15 cellular contexts compared by ENCODE assay signal in genomic region chr12:102966200-102966941, GRCh38. TPM values are rescaled to one million over a fixed set of nuclear protein-coding genes. Genes with fewer than 3 reads are reported as not detected.
"Had no signal": no experiment of that assay in that cellular context is flagged by ENCODE, and none has a peak within 500 bp of the region (broad histone marks: within the 10 kb centered on the region; RNA-seq: fewer than 3 reads in every experiment).

No MANE protein-coding gene starts in this region.

- H3K27ac Mint-ChIP-seq: activated B cell treated with CpG ODN at 0.5 μM for 24 hours; activated CD4-positive, alpha-beta T cell treated with anti-CD3 and anti-CD28 coated beads, Interleukin-2, amount 10 ng/mL, durations not matched to agents 7 days and 5 days had no signal

- DNase-seq: activated B cell treated with CpG ODN at 0.5 μM for 24 hours; activated CD4-positive, alpha-beta T cell treated with anti-CD3 and anti-CD28 coated beads, Interleukin-2, amount 10 ng/mL, durations not matched to agents 7 days and 5 days; activated CD8-positive, alpha-beta memory T cell treated with anti-CD3 and anti-CD28 coated beads for 24 hours; foreskin keratinocyte; left cardiac atrium; lower lobe of right lung; naive B cell; pancreas; stimulated activated CD4-positive, alpha-beta T cell treated with anti-CD3 and anti-CD28 coated beads, Interleukin-1b, Interleukin-23, amount 100 ng/mL, for 48 hours; stomach; T-helper 2 cell; testis; upper lobe of right lung had no signal

- ATAC-seq: left cardiac atrium, lower lobe of right lung had no signal

- H3K27ac ChIP-seq: foreskin keratinocyte, lower lobe of right lung, pancreas, stomach, testis, upper lobe of right lung had no signal

- H3K4me1 ChIP-seq: foreskin keratinocyte, lower lobe of right lung, upper lobe of right lung had no signal

- H3K4me3 ChIP-seq: lower lobe of right lung, upper lobe of right lung had no signal

- H3K27me3 ChIP-seq: testis had no signal

- FAIRE-seq: astrocyte, endothelial cell of umbilical vein, pancreas had no signal

- H3K9me3 ChIP-seq: pancreas, testis, upper lobe of right lung had no signal

- H3K36me3 ChIP-seq: lower lobe of right lung, pancreas, stomach, upper lobe of right lung had no signal

- H3K4me3 Mint-ChIP-seq: activated CD4-positive, alpha-beta T cell treated with anti-CD3 and anti-CD28 coated beads, Interleukin-2, amount 10 ng/mL, durations not matched to agents 7 days and 5 days had no signal

RNA-seq across cellular contexts. Expression of gene ASCL1, which starts 8.9 kb away (rescaled TPM):
- total RNA-seq: activated B cell treated with CpG ODN at 0.5 μM for 24 hours; activated CD4-positive, alpha-beta T cell treated with anti-CD3 and anti-CD28 coated beads, Interleukin-2, amount 10 ng/mL, durations not matched to agents 7 days and 5 days; astrocyte; endothelial cell of umbilical vein; foreskin keratinocyte; left cardiac atrium; upper lobe of right lung had no signal
- polyA plus RNA-seq: endothelial cell of umbilical vein, foreskin keratinocyte had no signal

RNA-seq across cellular contexts. Expression of gene PAH, which starts 49.3 kb away (rescaled TPM):
- total RNA-seq: activated B cell treated with CpG ODN at 0.5 μM for 24 hours; activated CD4-positive, alpha-beta T cell treated with anti-CD3 and anti-CD28 coated beads, Interleukin-2, amount 10 ng/mL, durations not matched to agents 7 days and 5 days; astrocyte; endothelial cell of umbilical vein; foreskin keratinocyte; lower lobe of right lung; upper lobe of right lung had no signal
- polyA plus RNA-seq: endothelial cell of umbilical vein, foreskin keratinocyte had no signal
